In genomic region chr17:47905221-47905733, GRCh38 we compare ENCODE assay signal across 9 cellular contexts. TPM values are rescaled to one million over a fixed set of nuclear protein-coding genes. Genes with fewer than 3 reads are reported as not detected.
DNase-seq lines count a peak whose midpoint lies in the region; ATAC-seq and TF ChIP-seq lines count a peak whose summit lies in the region.
"Had no signal": no experiment of that assay in that cellular context is flagged by ENCODE, and none has a peak within 500 bp of the region (broad histone marks: within the 10 kb centered on the region; RNA-seq: fewer than 3 reads in every experiment).

No MANE protein-coding gene starts in this region.

- no TSS peak for BruUV-seq in mammary epithelial cell (replicated peaks; lab: Mats Ljungman, UMichigan)

- intact Hi-C loops in mammary epithelial cell (cut with micrococcal nuclease) (no loop called here), sciatic nerve (cut with DNase I) (no loop called here)
- intact Hi-C loops in CD4-positive, alpha-beta memory T cell (cut with micrococcal nuclease): no loop called here

- H3K4me3 ChIP-seq in mammary epithelial cell (replicated peaks in 1 of 3; ENCODE audit: insufficient read depth in 1 of 3, low read depth in 2 of 3, low read length in 3 of 3): no peak overlapping the region
- H3K4me3 ChIP-seq in CD4-positive, alpha-beta memory T cell (ENCODE audit: low read length in 2 of 2): no peak overlapping the region
- H3K4me3 ChIP-seq: SJSA1 had no signal

- peaks cover 16% of the 10 kb centered on the region for H3K4me1 ChIP-seq in mammary epithelial cell (ENCODE audit: insufficient read depth, low read length)
- H3K4me1 ChIP-seq in CD4-positive, alpha-beta memory T cell (ENCODE audit: insufficient read depth, low read length): no peaks in the 10 kb centered on the region

- in situ Hi-C loops in mammary epithelial cell (cut with MboI; ENCODE audit: low sequenced_read_pairs in 2 of 2): no loop called here

- H3K36me3 ChIP-seq in mammary epithelial cell (ENCODE audit: insufficient read depth, low read length): no peaks in the 10 kb centered on the region
- peaks cover 5% of the 10 kb centered on the region for H3K36me3 ChIP-seq in CD4-positive, alpha-beta memory T cell (ENCODE audit: insufficient read depth, low read length)

- H3K79me2 ChIP-seq in mammary epithelial cell (ENCODE audit: insufficient read depth, low read length): peaks cover 26% of the 10 kb centered on the region

- no peak overlapping the region for H3K27ac Mint-ChIP-seq in activated naive CD8-positive, alpha-beta T cell treated with anti-CD3 and anti-CD28 coated beads, Interleukin-2, amount 50 U/mL, for 24 hours
- peak overlapping the region in 2 of 7 donors; percentile 31 to 79 for H3K27ac Mint-ChIP-seq in CD4-positive, alpha-beta memory T cell

- peak overlapping the region; percentile 47 for H2AFZ ChIP-seq in mammary epithelial cell (ENCODE audit: low read depth, low read length)

- H4K20me1 ChIP-seq in mammary epithelial cell (ENCODE audit: insufficient read depth, low read length): no peaks in the 10 kb centered on the region

- H3K4me2 ChIP-seq in mammary epithelial cell (ENCODE audit: insufficient read depth, low read depth, low read length): peak overlapping the region; percentile 36

- H3K9ac ChIP-seq in mammary epithelial cell (ENCODE audit: insufficient read depth, low read length): no peak overlapping the region

- H3K4me1 Mint-ChIP-seq in activated naive CD8-positive, alpha-beta T cell treated with anti-CD3 and anti-CD28 coated beads, Interleukin-2, amount 50 U/mL, for 24 hours: peaks cover 15% of the 10 kb centered on the region
- H3K4me1 Mint-ChIP-seq in CD4-positive, alpha-beta memory T cell: peaks cover 37 to 54% (median 44%) of the 10 kb centered on the region in 4 donors

- WGBS in mammary epithelial cell (ENCODE audit: low coverage, missing lambda C conversion rate): 8% methylated on average over 7 of the region's 8 CpGs

- no peaks in the 10 kb centered on the region for H3K27me3 Mint-ChIP-seq in activated naive CD8-positive, alpha-beta T cell treated with anti-CD3 and anti-CD28 coated beads, Interleukin-2, amount 50 U/mL, for 24 hours
- H3K27me3 Mint-ChIP-seq in CD4-positive, alpha-beta memory T cell: no peaks in the 10 kb centered on the region

- no peaks in the 10 kb centered on the region for H3K9me3 Mint-ChIP-seq in activated naive CD8-positive, alpha-beta T cell treated with anti-CD3 and anti-CD28 coated beads, Interleukin-2, amount 50 U/mL, for 24 hours
- H3K9me3 Mint-ChIP-seq in CD4-positive, alpha-beta memory T cell: no peaks in the 10 kb centered on the region

- H3K27me3 ChIP-seq in mammary epithelial cell (ENCODE audit: insufficient read depth, low read length): no peaks in the 10 kb centered on the region
- H3K27me3 ChIP-seq in CD4-positive, alpha-beta memory T cell (ENCODE audit: insufficient read depth, low read length): no peaks in the 10 kb centered on the region
- H3K27me3 ChIP-seq: SJSA1 had no signal

- POLR2A ChIA-PET in CD4-positive, alpha-beta memory T cell (lab: Charles Lee; ENCODE audit: partially characterized antibody): interaction anchor here (1.1 kb wide), 1 partner anchor 10 kb away, joined by 6 read pairs; the partner anchor contains the start of gene SP2

- H3K9me3 ChIP-seq in mammary epithelial cell (replicated peaks; ENCODE audit: insufficient read depth, low read length): no peaks in the 10 kb centered on the region
- H3K9me3 ChIP-seq in CD4-positive, alpha-beta memory T cell (ENCODE audit: control insufficient read depth in 1 of 2, low read length in 2 of 2): no peaks in the 10 kb centered on the region
- H3K9me3 ChIP-seq: SJSA1 had no signal

- H3K27ac ChIP-seq in mammary epithelial cell (ENCODE audit: insufficient read depth, low read depth, low read length): peak overlapping the region; percentile 4
- no peak overlapping the region for H3K27ac ChIP-seq in CD4-positive, alpha-beta memory T cell (ENCODE audit: low read depth, low read length)
- H3K27ac ChIP-seq: SJSA1 had no signal

- DNase-seq in GM04503 (ENCODE audit: low read depth) (peak; percentile 84), mammary epithelial cell (peak; percentile 67), hepatic stellate cell (ENCODE audit: low spot score) (peak; percentile 85), sciatic nerve (ENCODE audit: low spot score) (peak; percentile 85), NCI-H1694 treated with DMSO at 0.1 percent for 48 hours (lab: John Stamatoyannopoulos, UW) (no peak)
- no peak for DNase-seq in activated naive CD8-positive, alpha-beta T cell treated with anti-CD3 and anti-CD28 coated beads, Interleukin-2, amount 50 U/mL, for 24 hours
- no peak for DNase-seq in CD4-positive, alpha-beta memory T cell

- dilution Hi-C loops in mammary epithelial cell (cut with HindIII; ENCODE audit: low sequenced_read_pairs): no loop called here

- H3K36me3 Mint-ChIP-seq in activated naive CD8-positive, alpha-beta T cell treated with anti-CD3 and anti-CD28 coated beads, Interleukin-2, amount 50 U/mL, for 24 hours (ENCODE audit: low read depth): peaks cover 6% of the 10 kb centered on the region
- peaks cover 36 to 45% of the 10 kb centered on the region in 2 donors for H3K36me3 Mint-ChIP-seq in CD4-positive, alpha-beta memory T cell

- CTCF ChIA-PET in mammary epithelial cell (lab: Charles Lee; ENCODE audit: low non-redundant PET): no interaction called here
- CTCF ChIA-PET in CD4-positive, alpha-beta memory T cell (lab: Charles Lee; ENCODE audit: partially characterized antibody): interaction anchor here (0.9 to 2.1 kb wide), 2 partner anchors 16 to 65 kb away, joined by 3 to 7 read pairs; partner anchors contain the start of gene CDK5RAP3

- no peak overlapping the region for H3K4me3 Mint-ChIP-seq in activated naive CD8-positive, alpha-beta T cell treated with anti-CD3 and anti-CD28 coated beads, Interleukin-2, amount 50 U/mL, for 24 hours
- H3K4me3 Mint-ChIP-seq in CD4-positive, alpha-beta memory T cell: no peak overlapping the region

- no peak for TF ChIP-seq CTCF in mammary epithelial cell (conservative IDR thresholded peaks at IDR 0.05 in 1 of 2, IDR thresholded peaks at IDR 0.05 in 1 of 2; ENCODE audit: extremely low read depth in 1 of 2, insufficient read depth in 1 of 2, low read depth in 1 of 2, low read length in 2 of 2)

- ATAC-seq in sciatic nerve (peak; percentile 87), HG02571 (IDR thresholded peaks at IDR 0.05; ENCODE audit: unreplicated experiment) (no peak)
- ATAC-seq in activated naive CD8-positive, alpha-beta T cell treated with anti-CD3 and anti-CD28 coated beads, Interleukin-2, amount 50 U/mL, for 24 hours: no peak

RNA-seq across cellular contexts. Expression of gene SP2, which starts 9.2 kb away (rescaled TPM):
- total RNA-seq in mammary epithelial cell (10 to 100 TPM in 1 of 2 donors, 1 to 10 TPM in 1; 1.5 to 14.9 TPM), sciatic nerve (24.2 TPM)
- 3.9 TPM for polyA plus RNA-seq in mammary epithelial cell
- 2.3 TPM for polyA minus RNA-seq in mammary epithelial cell
- total RNA-seq in CD4-positive, alpha-beta memory T cell: 10 to 100 TPM; 39.6 to 39.9 TPM
- 10 to 100 TPM in 1 of 2 donors, 1 to 10 TPM in 1; 3.0 to 17.1 TPM for polyA plus RNA-seq in CD4-positive, alpha-beta memory T cell

RNA-seq across cellular contexts. Expression of gene PNPO, which starts 36.1 kb away (rescaled TPM):
- total RNA-seq in mammary epithelial cell: 10 to 100 TPM; 63.5 to 89.5 TPM
- 62.4 TPM for polyA plus RNA-seq in mammary epithelial cell
- polyA minus RNA-seq in mammary epithelial cell: 78.2 TPM
- 20.0 TPM for total RNA-seq in sciatic nerve
- total RNA-seq in CD4-positive, alpha-beta memory T cell: 10 to 100 TPM; 12.1 TPM
- 10 to 100 TPM; 19.9 to 23.4 TPM for polyA plus RNA-seq in CD4-positive, alpha-beta memory T cell

RNA-seq across cellular contexts. Expression of gene PRR15L, which starts 52.4 kb away (rescaled TPM):
- total RNA-seq in mammary epithelial cell (under 1 TPM; 0.33 to 0.50 TPM), sciatic nerve (not detected)
- 0.74 TPM for polyA plus RNA-seq in mammary epithelial cell
- polyA minus RNA-seq in mammary epithelial cell: not detected
- not detected for total RNA-seq in CD4-positive, alpha-beta memory T cell
- polyA plus RNA-seq in CD4-positive, alpha-beta memory T cell: under 1 TPM in 1 of 2 donors, not detected in 1; 0.11 TPM
- total RNA-seq: SJSA1 had no signal

RNA-seq across cellular contexts. Expression of gene SP6, which starts 54.3 kb away (rescaled TPM):
- total RNA-seq in mammary epithelial cell: 10 to 100 TPM in 1 of 2 donors, 1 to 10 TPM in 1; 4.2 to 15.1 TPM
- polyA plus RNA-seq in mammary epithelial cell: 4.6 TPM
- polyA minus RNA-seq in mammary epithelial cell: 7.7 TPM
- 0.62 TPM for total RNA-seq in sciatic nerve
- not detected for total RNA-seq in CD4-positive, alpha-beta memory T cell
- polyA plus RNA-seq in CD4-positive, alpha-beta memory T cell: not detected
- total RNA-seq: SJSA1 had no signal

Comparison
In these comparisons a context has a peak if more than half of its experiments do, and no peak if none do; other contexts are left out.
1. DNase-seq: peak in GM04503 (single experiment), mammary epithelial cell (single experiment), hepatic stellate cell (single experiment) and sciatic nerve (single experiment); none in NCI-H1694 treated with DMSO at 0.1 percent for 48 hours (single experiment), activated naive CD8-positive, alpha-beta T cell treated with anti-CD3 and anti-CD28 coated beads, Interleukin-2, amount 50 U/mL, for 24 hours (single experiment) and CD4-positive, alpha-beta memory T cell (0 of 5).